ENCODE assay signal across 21 cellular contexts in the genomic region with DNA sequence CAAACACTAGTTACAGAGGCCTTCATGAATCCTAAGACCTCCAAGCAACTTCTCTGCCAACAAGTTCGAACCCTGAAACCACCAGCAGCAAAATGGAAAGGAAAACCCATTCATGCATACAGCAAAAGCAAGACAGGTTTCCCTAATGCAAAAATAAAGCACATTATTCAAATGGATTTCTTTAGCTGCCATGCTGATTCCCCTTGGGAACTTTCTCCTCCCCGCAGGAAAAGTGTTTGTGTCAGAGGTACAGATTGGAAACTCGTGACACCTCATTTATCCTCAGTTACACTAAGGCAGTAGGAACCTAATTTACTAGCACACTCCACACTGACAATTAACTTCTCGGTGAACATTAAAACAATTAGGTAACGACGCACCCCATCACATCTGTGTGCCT.
DNase-seq lines count a peak whose midpoint lies in the region; ATAC-seq and TF ChIP-seq lines count a peak whose summit lies in the region.
"Had no signal": no experiment of that assay in that cellular context is flagged by ENCODE, and none has a peak within 500 bp of the region (broad histone marks: within the 10 kb centered on the region; RNA-seq: fewer than 3 reads in every experiment).

No MANE protein-coding gene starts in this region.

- no peaks in the 10 kb centered on the region for H3K36me3 Mint-ChIP-seq in activated naive CD4-positive, alpha-beta T cell treated with anti-CD3 and anti-CD28 coated beads for 36 hours (ENCODE audit: low read depth)
- H3K36me3 Mint-ChIP-seq: CD4-positive, CD25-positive, alpha-beta regulatory T cell; T-cell had no signal

- H3K9me3 ChIP-seq in smooth muscle cell (replicated peaks; ENCODE audit: low read depth): no peaks in the 10 kb centered on the region
- H3K9me3 ChIP-seq: Peyer's patch had no signal

- CTCF ChIA-PET in activated naive CD4-positive, alpha-beta T cell treated with anti-CD3 and anti-CD28 coated beads for 36 hours (lab: Charles Lee): no interaction called here

- peak in 2 of 3 experiments; percentile 72 to 93 for DNase-seq in NCI-H1417 (lab: John Stamatoyannopoulos, UW)
- peak; percentile 52 for DNase-seq in NCI-H526 treated with DMSO at 0.1 percent for 48 hours (lab: John Stamatoyannopoulos, UW)
- DNase-seq in foreskin keratinocyte: no peak
- DNase-seq in smooth muscle cell (lab: John Stamatoyannopoulos, UW; ENCODE audit: unreplicated experiment): no peak
- no peak for DNase-seq in GM19238 (ENCODE audit: insufficient read length, low spot score)
- DNase-seq in nucleus accumbens (lab: John Stamatoyannopoulos, UW): no peak
- no peak for DNase-seq in activated naive CD4-positive, alpha-beta T cell treated with anti-CD3 and anti-CD28 coated beads for 36 hours
- DNase-seq: CD4-positive, CD25-positive, alpha-beta regulatory T cell; DMS53; GOT3; Karpas-422; MM.1S; NCI-H1092 treated with DMSO at 0.1 percent for 48 hours; NCI-H187 treated with DMSO at 0.1 percent for 48 hours; NCI-H446; NCI-H774; Peyer's patch; Right ventricle myocardium superior; T-cell had no signal

- no peaks in the 10 kb centered on the region for H4K20me1 ChIP-seq in smooth muscle cell (ENCODE audit: low read depth)

- H3K4me3 ChIP-seq in smooth muscle cell: no peak overlapping the region
- H3K4me3 ChIP-seq: Peyer's patch, SK-N-MC had no signal

- no peaks in the 10 kb centered on the region for H3K27me3 Mint-ChIP-seq in activated naive CD4-positive, alpha-beta T cell treated with anti-CD3 and anti-CD28 coated beads for 36 hours (ENCODE audit: low read depth)
- H3K27me3 Mint-ChIP-seq: B cell; CD4-positive, CD25-positive, alpha-beta regulatory T cell; T-cell had no signal

- H2AFZ ChIP-seq in smooth muscle cell (ENCODE audit: low read depth): no peak overlapping the region

- H3K9me3 Mint-ChIP-seq in activated naive CD4-positive, alpha-beta T cell treated with anti-CD3 and anti-CD28 coated beads for 36 hours: no peaks in the 10 kb centered on the region
- H3K9me3 Mint-ChIP-seq: T-cell had no signal

- no peaks in the 10 kb centered on the region for H3K79me2 ChIP-seq in smooth muscle cell (ENCODE audit: low read depth)

- H3K36me3 ChIP-seq in smooth muscle cell (ENCODE audit: low read depth): no peaks in the 10 kb centered on the region
- H3K36me3 ChIP-seq: Peyer's patch had no signal

- WGBS in smooth muscle cell (ENCODE audit: low lambda C conversion rate): 89% methylated on average over 6 of the region's 6 CpGs

- H3K27me3 ChIP-seq in foreskin keratinocyte (no peaks in the 10 kb centered on the region), smooth muscle cell (ENCODE audit: low read depth) (no peaks in the 10 kb centered on the region)
- H3K27me3 ChIP-seq: Peyer's patch had no signal

- no peaks in the 10 kb centered on the region for H3F3A ChIP-seq in smooth muscle cell (ENCODE audit: low read depth)

- H3K9ac ChIP-seq in smooth muscle cell (ENCODE audit: low read depth): no peak overlapping the region

- H3K4me2 ChIP-seq in smooth muscle cell: no peak overlapping the region

- H3K4me3 Mint-ChIP-seq in activated naive CD4-positive, alpha-beta T cell treated with anti-CD3 and anti-CD28 coated beads for 36 hours: no peak overlapping the region
- H3K4me3 Mint-ChIP-seq: B cell; CD4-positive, CD25-positive, alpha-beta regulatory T cell; T-cell had no signal

- H3K4me1 Mint-ChIP-seq in activated naive CD4-positive, alpha-beta T cell treated with anti-CD3 and anti-CD28 coated beads for 36 hours (ENCODE audit: low read depth): no peaks in the 10 kb centered on the region
- H3K4me1 Mint-ChIP-seq: CD4-positive, CD25-positive, alpha-beta regulatory T cell; T-cell had no signal

- intact Hi-C loops in activated naive CD4-positive, alpha-beta T cell treated with anti-CD3 and anti-CD28 coated beads for 36 hours (cut with micrococcal nuclease): no loop called here

- no peak for ATAC-seq in foreskin keratinocyte
- ATAC-seq: T-cell had no signal

- TF ChIP-seq CTCF in foreskin keratinocyte (conservative IDR thresholded peaks at IDR 0.05): no peak
- no peak for TF ChIP-seq CTCF in smooth muscle cell (IDR thresholded peaks at IDR 0.05; ENCODE audit: borderline replicate concordance, insufficient read depth, poor library complexity, severe bottlenecking)

- no peak overlapping the region for H3K27ac Mint-ChIP-seq in activated naive CD4-positive, alpha-beta T cell treated with anti-CD3 and anti-CD28 coated beads for 36 hours
- H3K27ac Mint-ChIP-seq: B cell; CD4-positive, CD25-positive, alpha-beta regulatory T cell; T-cell had no signal

- H3K27ac ChIP-seq in foreskin keratinocyte (peak overlapping the region; percentile 60), smooth muscle cell (ENCODE audit: low read depth) (peak overlapping the region; percentile 62)
- H3K27ac ChIP-seq: Peyer's patch, SK-N-MC had no signal

- H3K4me1 ChIP-seq in foreskin keratinocyte (peaks cover 40% of the 10 kb centered on the region), smooth muscle cell (ENCODE audit: low read depth) (peaks cover 35% of the 10 kb centered on the region)
- H3K4me1 ChIP-seq: Peyer's patch had no signal

Comparison
In these comparisons a context has a peak if more than half of its experiments do, and no peak if none do; other contexts are left out.
1. DNase-seq: peak in NCI-H1417 (2 of 3) and NCI-H526 treated with DMSO at 0.1 percent for 48 hours (single experiment); none in foreskin keratinocyte (0 of 2), smooth muscle cell (single experiment), GM19238 (single experiment), nucleus accumbens (0 of 56) and activated naive CD4-positive, alpha-beta T cell treated with anti-CD3 and anti-CD28 coated beads for 36 hours (single experiment).